8 cellular contexts compared by ENCODE assay signal in the genomic region with DNA sequence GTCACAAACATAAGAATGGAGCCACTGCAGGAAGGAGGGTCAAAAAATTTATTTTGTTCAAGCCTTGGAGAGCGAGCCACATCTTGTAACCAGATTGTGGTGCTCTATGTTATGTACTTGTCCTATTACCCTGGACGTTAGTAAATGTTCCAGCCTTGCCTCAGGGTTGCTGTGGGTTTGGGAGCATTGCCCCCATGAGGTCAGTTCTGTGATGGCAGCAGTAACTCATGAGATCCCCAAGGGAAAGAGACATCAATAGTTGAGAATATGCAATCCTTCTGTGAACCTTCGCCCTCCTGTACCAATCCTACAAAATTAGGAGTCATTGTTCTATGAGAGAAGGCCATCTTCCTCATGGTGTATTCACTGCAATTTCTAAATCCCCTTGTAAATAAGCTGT. TPM values are rescaled to one million over a fixed set of nuclear protein-coding genes. Genes with fewer than 3 reads are reported as not detected.
DNase-seq lines count a peak whose midpoint lies in the region; ATAC-seq and TF ChIP-seq lines count a peak whose summit lies in the region.

No MANE protein-coding gene starts in this region.

- H3K27me3 ChIP-seq in trophoblast cell (ENCODE audit: insufficient read depth, low read length): no peaks in the 10 kb centered on the region

- no peak overlapping the region for H3K23ac ChIP-seq in trophoblast cell (ENCODE audit: low read length)

- no peak overlapping the region for H2BK5ac ChIP-seq in trophoblast cell (ENCODE audit: low read depth, low read length, poor library complexity)

- DNase-seq in NCI-H2227 (lab: John Stamatoyannopoulos, UW; ENCODE audit: unreplicated experiment) (peak; percentile 1), NCI-H2227 treated with DMSO at 0.1 percent for 48 hours (lab: John Stamatoyannopoulos, UW) (no peak), HEK293T (ENCODE audit: extremely low spot score) (peak; percentile 48), NCI-H2196 treated with DMSO at 0.1 percent for 48 hours (lab: John Stamatoyannopoulos, UW; ENCODE audit: unreplicated experiment) (peak; percentile 4), dermis microvascular lymphatic vessel endothelial cell (ENCODE audit: low read depth in 2 of 2) (peak; percentile 7 to 33), trophoblast cell (peak; percentile 25 to 71), GM19238 (ENCODE audit: insufficient read length, low spot score) (no peak)

- no peak overlapping the region for H3K27ac ChIP-seq in trophoblast cell (ENCODE audit: low read depth, low read length)

- no peaks in the 10 kb centered on the region for H3K36me3 ChIP-seq in trophoblast cell (ENCODE audit: control insufficient read depth in 1 of 2, insufficient read depth in 2 of 2, low read length in 2 of 2)

- H3K4me1 ChIP-seq in trophoblast cell (ENCODE audit: control insufficient read depth in 1 of 2, insufficient read depth in 2 of 2, low read length in 2 of 2): no peaks in the 10 kb centered on the region

- H2AFZ ChIP-seq in trophoblast cell (ENCODE audit: insufficient read depth, low read length, poor library complexity): no peak overlapping the region

- H3K4me2 ChIP-seq in trophoblast cell (ENCODE audit: low read length): no peak overlapping the region

- H3K14ac ChIP-seq in trophoblast cell (ENCODE audit: low read length): no peak overlapping the region

- ATAC-seq in HG02571 (IDR thresholded peaks at IDR 0.05; ENCODE audit: unreplicated experiment): no peak

- POLR2A ChIA-PET in HEK293T (lab: Yijun Ruan, JAX): no interaction called here

- H4K8ac ChIP-seq in trophoblast cell (ENCODE audit: low read depth, low read length): no peak overlapping the region

- no peaks in the 10 kb centered on the region for H3K79me2 ChIP-seq in trophoblast cell (ENCODE audit: control insufficient read depth, insufficient read depth, low read length, poor library complexity)

- H3K79me1 ChIP-seq in trophoblast cell (ENCODE audit: low read length): no peaks in the 10 kb centered on the region

- no peak overlapping the region for H3K9ac ChIP-seq in trophoblast cell (ENCODE audit: low read length)

- H2BK12ac ChIP-seq in trophoblast cell (ENCODE audit: low read length): no peak overlapping the region

- CTCF ChIA-PET in HEK293T (lab: Yijun Ruan, JAX): interaction anchor here (1.5 kb wide), 1 partner anchor 325 kb away, joined by 3 read pairs; no protein-coding TSS in a partner anchor

- no peak overlapping the region for H2BK120ac ChIP-seq in trophoblast cell (ENCODE audit: insufficient read depth, low read length, poor library complexity)

- no peak overlapping the region for H4K91ac ChIP-seq in trophoblast cell (ENCODE audit: low read depth, low read length)

- H2AK5ac ChIP-seq in trophoblast cell (ENCODE audit: low read length): no peak overlapping the region

- H3K4me3 ChIP-seq in trophoblast cell (ENCODE audit: low read depth, low read length): no peak overlapping the region

- H3K9me3 ChIP-seq in trophoblast cell (ENCODE audit: insufficient read depth, low read depth, low read length): no peaks in the 10 kb centered on the region

- H3K4ac ChIP-seq in trophoblast cell (ENCODE audit: low read depth, low read length): no peak overlapping the region

- no peak overlapping the region for H3K18ac ChIP-seq in trophoblast cell (ENCODE audit: low read length)

- no peak overlapping the region for H4K12ac ChIP-seq in trophoblast cell (ENCODE audit: low read depth, low read length)

- no CpG with 5 or more reads among the region's 3 CpGs for WGBS in trophoblast cell (ENCODE audit: extremely low coverage, insufficient coverage, insufficient read length)

TF ChIP-seq in HEK293T, 16 proteins besides CTCF, POLR2A, EP300 and RAD21:
- TF ChIP-seq ZNF384 (IDR thresholded peaks at IDR 0.05) (no peak), SP1 (IDR thresholded peaks at IDR 0.05) (no peak), CTBP1 (IDR thresholded peaks at IDR 0.05; ENCODE audit: borderline replicate concordance) (no peak), HDGF (IDR thresholded peaks at IDR 0.05; ENCODE audit: borderline replicate concordance) (no peak), ELF4 (IDR thresholded peaks at IDR 0.05) (no peak), FOXA1 (IDR thresholded peaks at IDR 0.05) (no peak), LEF1 (IDR thresholded peaks at IDR 0.05; ENCODE audit: borderline replicate concordance) (no peak), SUZ12 (IDR thresholded peaks at IDR 0.05) (no peak), FOXK2 (IDR thresholded peaks at IDR 0.05) (no peak), TARDBP (IDR thresholded peaks at IDR 0.05) (no peak), NFRKB (IDR thresholded peaks at IDR 0.05) (no peak), ARNT (IDR thresholded peaks at IDR 0.05) (no peak)
- TF ChIP-seq, protein P1, sequence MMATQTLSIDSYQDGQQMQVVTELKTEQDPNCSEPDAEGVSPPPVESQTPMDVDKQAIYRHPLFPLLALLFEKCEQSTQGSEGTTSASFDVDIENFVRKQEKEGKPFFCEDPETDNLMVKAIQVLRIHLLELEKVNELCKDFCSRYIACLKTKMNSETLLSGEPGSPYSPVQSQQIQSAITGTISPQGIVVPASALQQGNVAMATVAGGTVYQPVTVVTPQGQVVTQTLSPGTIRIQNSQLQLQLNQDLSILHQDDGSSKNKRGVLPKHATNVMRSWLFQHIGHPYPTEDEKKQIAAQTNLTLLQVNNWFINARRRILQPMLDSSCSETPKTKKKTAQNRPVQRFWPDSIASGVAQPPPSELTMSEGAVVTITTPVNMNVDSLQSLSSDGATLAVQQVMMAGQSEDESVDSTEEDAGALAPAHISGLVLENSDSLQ (IDR thresholded peaks at IDR 0.05): no peak

RNA-seq across cellular contexts. Expression of a gene that starts 16.4 kb away (rescaled TPM):
- total RNA-seq in dermis microvascular lymphatic vessel endothelial cell: 0.13 TPM in 2 replicates
- polyA plus RNA-seq in trophoblast cell (2013): 0.67 and 0.74 TPM in 2 replicates

RNA-seq across cellular contexts. Expression of a gene that starts 46.7 kb away (rescaled TPM):
- 0.26 and 0.63 TPM in 2 replicates for total RNA-seq in dermis microvascular lymphatic vessel endothelial cell
- 0.74 and 0.81 TPM in 2 replicates for polyA plus RNA-seq in trophoblast cell (2013)

Comparison
In these comparisons a context has a peak if more than half of its experiments do, and no peak if none do; other contexts are left out.
1. DNase-seq: peak in NCI-H2227 (single experiment), HEK293T (single experiment), NCI-H2196 treated with DMSO at 0.1 percent for 48 hours (single experiment), dermis microvascular lymphatic vessel endothelial cell (2 of 2) and trophoblast cell (2 of 2); none in NCI-H2227 treated with DMSO at 0.1 percent for 48 hours (single experiment) and GM19238 (single experiment).